ENCODE assay signal across 8 cellular contexts in genomic region chr12:92094301-92094700, GRCh38. TPM values are rescaled to one million over a fixed set of nuclear protein-coding genes. Genes with fewer than 3 reads are reported as not detected.
DNase-seq lines count a peak whose midpoint lies in the region; ATAC-seq and TF ChIP-seq lines count a peak whose summit lies in the region.
"Not testable (repeated sequence)": the region's sequence is repeated elsewhere in the genome, so short reads cannot be mapped to it uniquely, and the experiment has no call there.

No MANE protein-coding gene starts in this region.

- not testable (repeated sequence) for H3K4me1 ChIP-seq in SJCRH30
- peaks cover 13% of the 10 kb centered on the region for H3K4me1 ChIP-seq in mammary epithelial cell (ENCODE audit: insufficient read depth, low read length)

- H3K4me3 Mint-ChIP-seq in memory B cell: not testable (repeated sequence)

- intact Hi-C loops in mammary epithelial cell (cut with micrococcal nuclease): not testable (repeated sequence)

- H3K4me3 ChIP-seq in HL-60 (replicated peaks; ENCODE audit: insufficient read depth, low read length); SJCRH30; mammary epithelial cell (replicated peaks in 1 of 3; ENCODE audit: insufficient read depth in 1 of 3, low read depth in 2 of 3, low read length in 3 of 3): not testable (repeated sequence)

- in situ Hi-C loops in mammary epithelial cell (cut with MboI; ENCODE audit: low sequenced_read_pairs in 2 of 2): not testable (repeated sequence)

- not testable (repeated sequence) for H3K27me3 ChIP-seq in HL-60 (ENCODE audit: insufficient read depth, poor library complexity, severe bottlenecking); SJCRH30; mammary epithelial cell (ENCODE audit: insufficient read depth, low read length)

- TF ChIP-seq CTCF in HL-60 (IDR thresholded peaks at IDR 0.05; ENCODE audit: insufficient read depth, low read length); mammary epithelial cell (conservative IDR thresholded peaks at IDR 0.05 in 1 of 2, IDR thresholded peaks at IDR 0.05 in 1 of 2; ENCODE audit: extremely low read depth in 1 of 2, insufficient read depth in 1 of 2, low read depth in 1 of 2, low read length in 2 of 2): not testable (repeated sequence)

- not testable (repeated sequence) for H3K27me3 Mint-ChIP-seq in memory B cell

- H3K9me3 Mint-ChIP-seq in memory B cell: not testable (repeated sequence)

- peak overlapping the region; percentile 31 for H3K4me2 ChIP-seq in mammary epithelial cell (ENCODE audit: insufficient read depth, low read depth, low read length)

- ATAC-seq in GM18868 (IDR thresholded peaks at IDR 0.05; ENCODE audit: unreplicated experiment) (peak; percentile 74), GM21576 (IDR thresholded peaks at IDR 0.05; ENCODE audit: unreplicated experiment) (peak; percentile 65), HG02973 (IDR thresholded peaks at IDR 0.05; ENCODE audit: unreplicated experiment) (peak; percentile 57), memory B cell (ENCODE audit: low read depth) (peak; percentile 45)

- peak overlapping the region; percentile 25 for H3K27ac ChIP-seq in HL-60 (replicated peaks)
- not testable (repeated sequence) for H3K27ac ChIP-seq in SJCRH30; mammary epithelial cell (ENCODE audit: insufficient read depth, low read depth, low read length)

- CTCF ChIA-PET in mammary epithelial cell (lab: Charles Lee; ENCODE audit: low non-redundant PET): not testable (repeated sequence)

- BruUV-seq in mammary epithelial cell (replicated peaks; lab: Mats Ljungman, UMichigan): not testable (repeated sequence)

- H3K36me3 ChIP-seq in SJCRH30; mammary epithelial cell (ENCODE audit: insufficient read depth, low read length): not testable (repeated sequence)

- H3K79me2 ChIP-seq in mammary epithelial cell (ENCODE audit: insufficient read depth, low read length): not testable (repeated sequence)

- not testable (repeated sequence) for H4K20me1 ChIP-seq in mammary epithelial cell (ENCODE audit: insufficient read depth, low read length)

- DNase-seq in AML-193 (lab: John Stamatoyannopoulos, UW) (peak; percentile 23 to 29), HL-60 (ENCODE audit: low read depth in 1 of 2, low spot score in 1 of 2) (peak in 1 of 2 experiments; percentile 38), SJCRH30 (peak; percentile 19 to 21), mammary epithelial cell (peak; percentile 32)
- DNase-seq in memory B cell (ENCODE audit: low spot score in 2 of 2): not testable (repeated sequence)

- H3K27ac Mint-ChIP-seq in memory B cell: not testable (repeated sequence)

- not testable (repeated sequence) for H3K9ac ChIP-seq in mammary epithelial cell (ENCODE audit: insufficient read depth, low read length)

- dilution Hi-C loops in mammary epithelial cell (cut with HindIII; ENCODE audit: low sequenced_read_pairs): not testable (repeated sequence)

- H3K9me3 ChIP-seq in SJCRH30 (replicated peaks); mammary epithelial cell (replicated peaks; ENCODE audit: insufficient read depth, low read length): not testable (repeated sequence)

- WGBS in mammary epithelial cell (ENCODE audit: low coverage, missing lambda C conversion rate): 50% methylated on average over 2 of the region's 3 CpGs

- not testable (repeated sequence) for H3K36me3 Mint-ChIP-seq in memory B cell

- not testable (repeated sequence) for H3K4me1 Mint-ChIP-seq in memory B cell

- H2AFZ ChIP-seq in mammary epithelial cell (ENCODE audit: low read depth, low read length): not testable (repeated sequence)

RNA-seq across cellular contexts. Expression of gene BTG1, which starts 51.3 kb away (rescaled TPM):
- total RNA-seq in SJCRH30 (2014; rRNA removed; shearing (Covaris generic)): 14.1 and 14.3 TPM in 2 replicates
- 10 to 100 TPM; 26.8 to 68.2 TPM for total RNA-seq in mammary epithelial cell
- polyA plus RNA-seq in mammary epithelial cell: 24.8 TPM
- polyA minus RNA-seq in mammary epithelial cell: 70.4 TPM
